30 cellular contexts compared by ENCODE assay signal in genomic region chr1:96683931-96684330, GRCh38. TPM values are rescaled to one million over a fixed set of nuclear protein-coding genes. Genes with fewer than 3 reads are reported as not detected.
DNase-seq lines count a peak whose midpoint lies in the region; ATAC-seq and TF ChIP-seq lines count a peak whose summit lies in the region.
"Had no signal": no experiment of that assay in that cellular context is flagged by ENCODE, and none has a peak within 500 bp of the region (broad histone marks: within the 10 kb centered on the region; RNA-seq: fewer than 3 reads in every experiment).

No MANE protein-coding gene starts in this region.

- peak; percentile 25 for DNase-seq in SIG-M5 treated with dmso at 0.1 percent for 504 hours (lab: John Stamatoyannopoulos, UW; ENCODE audit: unreplicated experiment)
- no peak for DNase-seq in SIG-M5 (lab: John Stamatoyannopoulos, UW)
- DNase-seq in amniotic epithelial cell (ENCODE audit: low read depth) = peak; percentile 81
- DNase-seq in right cardiac atrium = no peak
- no peak for DNase-seq in transverse colon
- no peak for DNase-seq in GF-D8 (lab: John Stamatoyannopoulos, UW)
- no peak for DNase-seq in T-helper 1 cell
- DNase-seq: 8988T; activated CD4-positive, alpha-beta T cell treated with anti-CD3 and anti-CD28 coated beads, Interleukin-2, amount 10 ng/mL, durations not matched to agents 7 days and 5 days; activated T-cell treated with anti-CD3 and anti-CD28 coated beads, Interleukin-2, amount 50 U/mL, for 48 hours; amniotic stem cell; cortex of kidney; endodermal cell; islet precursor cell; KG1; mucosa of descending colon; NCI-H146; NCI-H446; NCI-H82; OCI-M1; ovary; stimulated activated CD4-positive, alpha-beta T cell treated with anti-CD3 and anti-CD28 coated beads, Interleukin-12 subunit alpha, Interleukin-12 subunit beta, amount 100 ng/mL, for 4 hours; stimulated activated CD4-positive, alpha-beta T cell treated with anti-CD3 and anti-CD28 coated beads, Interleukin-4, amount 100 ng/mL, for 1 hour; T-helper 9 cell had no signal

- WGBS in right cardiac atrium = 65% methylated on average over 2 of the region's 2 CpGs
- 71 to 92% methylated on average over 2 of the region's 2 CpGs for WGBS in transverse colon (ENCODE audit: low coverage in 1 of 2), 2 donors

- H3K27me3 ChIP-seq in right cardiac atrium (ENCODE audit: control insufficient read depth, insufficient read depth) (no peaks in the 10 kb centered on the region), transverse colon (no peaks in the 10 kb centered on the region)
- H3K27me3 ChIP-seq: ovary, suprapubic skin had no signal

- in situ Hi-C loops in transverse colon (cut with MboI; ENCODE audit: low pct_ligation_motif_present in 1 of 4, low pct_unique_long_range_greater_than_20kb in 1 of 4, low sequenced_read_pairs in 3 of 4) = no loop called here

- H3K9me3 ChIP-seq in right cardiac atrium (ENCODE audit: control insufficient read depth, low read length) = no peaks in the 10 kb centered on the region
- no peaks in the 10 kb centered on the region for H3K9me3 ChIP-seq in transverse colon
- H3K9me3 ChIP-seq: mucosa of descending colon, ovary, suprapubic skin had no signal

- TF ChIP-seq POLR2A in transverse colon (IDR thresholded peaks at IDR 0.05) = no peak

- no peaks in the 10 kb centered on the region for H3K4me1 ChIP-seq in right cardiac atrium (ENCODE audit: control insufficient read depth, insufficient read depth, low read length)
- H3K4me1 ChIP-seq in transverse colon = no peaks in the 10 kb centered on the region
- H3K4me1 ChIP-seq: suprapubic skin had no signal

- ATAC-seq in right cardiac atrium (peak; percentile 51 to 86), GM21619 (IDR thresholded peaks at IDR 0.05; ENCODE audit: unreplicated experiment) (no peak)
- ATAC-seq: esophagus mucosa; HCT116; mucosa of descending colon; natural killer cell treated with Interleukin-12 subunit alpha and Interleukin-12 subunit beta and Interleukin-15 and Interleukin-18, amount 100 ng/mL, for 72 hours; WTC11 had no signal

- no peak overlapping the region for H3K4me3 ChIP-seq in right cardiac atrium (ENCODE audit: low read length)
- H3K4me3 ChIP-seq in transverse colon = no peak overlapping the region
- H3K4me3 ChIP-seq: mucosa of descending colon, ovary, suprapubic skin had no signal

- no peaks in the 10 kb centered on the region for H3K36me3 ChIP-seq in transverse colon
- H3K36me3 ChIP-seq: ovary, suprapubic skin had no signal

- no peak for TF ChIP-seq CTCF in transverse colon (IDR thresholded peaks at IDR 0.05)

- H3K27ac ChIP-seq in right cardiac atrium (ENCODE audit: low read length) (no peak overlapping the region), transverse colon (peak overlapping the region in 3 of 4 donors; percentile 8 to 24 (median 11))
- H3K27ac ChIP-seq: ovary, suprapubic skin had no signal

- intact Hi-C loops in right cardiac atrium (cut with DNase I) = no loop called here
- intact Hi-C loops in transverse colon (cut with DNase I; ENCODE audit: low total_unique reads) = no loop called here

- TF ChIP-seq EP300 in transverse colon (IDR thresholded peaks at IDR 0.05; ENCODE audit: low read depth) = no peak

RNA-seq across cellular contexts. Expression of gene PTBP2, which starts 37.7 kb away (rescaled TPM):
- total RNA-seq in right cardiac atrium (10 to 100 TPM; 12.0 to 18.3 (median 14.0) TPM), transverse colon (100 to 1,000 TPM in 1 of 4 donors, 10 to 100 TPM in 3; 24.7 to 630 (median 44.3) TPM)
- 7.4 TPM for polyA plus RNA-seq in right cardiac atrium

Comparison
In these comparisons a context has a peak if more than half of its experiments do, and no peak if none do; other contexts are left out.
1. DNase-seq: peak in SIG-M5 treated with dmso at 0.1 percent for 504 hours (single experiment) and amniotic epithelial cell (single experiment); none in SIG-M5 (single experiment), right cardiac atrium (0 of 3), transverse colon (single experiment), GF-D8 (single experiment) and T-helper 1 cell (0 of 5).